Comparison of ENCODE assay signal across 1 cellular context in the genomic region with DNA sequence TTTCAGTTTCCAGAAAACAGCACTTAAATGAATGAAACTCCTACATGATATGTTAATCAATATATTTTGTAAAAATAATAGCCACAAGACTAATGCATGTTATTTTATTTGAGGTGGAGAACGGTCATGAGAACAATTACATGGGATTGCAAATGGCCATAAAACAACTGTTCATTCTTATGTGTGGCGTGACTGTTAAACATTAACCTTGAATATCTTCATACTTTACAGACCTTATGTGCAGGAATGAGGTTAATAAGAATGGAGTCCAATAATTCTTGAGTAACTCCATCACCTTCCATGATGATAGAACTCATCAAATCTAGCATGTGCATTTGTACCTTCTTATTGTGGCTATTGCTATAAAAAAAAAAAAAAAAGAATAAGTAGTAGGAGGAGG.
TF ChIP-seq lines count a peak whose summit lies in the region.

No MANE protein-coding gene starts in this region.

TF ChIP-seq in K562, 482 proteins besides CTCF, POLR2A, EP300 and RAD21 (continued from another document):
- TF ChIP-seq, protein P1, sequence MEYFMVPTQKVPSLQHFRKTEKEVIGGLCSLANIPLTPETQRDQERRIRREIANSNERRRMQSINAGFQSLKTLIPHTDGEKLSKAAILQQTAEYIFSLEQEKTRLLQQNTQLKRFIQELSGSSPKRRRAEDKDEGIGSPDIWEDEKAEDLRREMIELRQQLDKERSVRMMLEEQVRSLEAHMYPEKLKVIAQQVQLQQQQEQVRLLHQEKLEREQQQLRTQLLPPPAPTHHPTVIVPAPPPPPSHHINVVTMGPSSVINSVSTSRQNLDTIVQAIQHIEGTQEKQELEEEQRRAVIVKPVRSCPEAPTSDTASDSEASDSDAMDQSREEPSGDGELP (CRISPR knock-in tag; IDR thresholded peaks at IDR 0.05; ENCODE audit: borderline replicate concordance), result no peak
- no peak for TF ChIP-seq SIX5 (IDR thresholded peaks at IDR 0.05; ENCODE audit: borderline replicate concordance in 1 of 2, insufficient read depth in 1 of 2, low read depth in 1 of 2, low read length in 2 of 2)
- TF ChIP-seq HLTF (IDR thresholded peaks at IDR 0.05), result no peak
- no peak for TF ChIP-seq ZBED1 (IDR thresholded peaks at IDR 0.05)
- no peak for TF ChIP-seq SRSF9 (IDR thresholded peaks at IDR 0.05; ENCODE audit: borderline replicate concordance, low read depth, low read length)
- no peak for TF ChIP-seq EGR1 (conservative IDR thresholded peaks at IDR 0.05)
- TF ChIP-seq L3MBTL2 (IDR thresholded peaks at IDR 0.05), result no peak
